In the genomic region with DNA sequence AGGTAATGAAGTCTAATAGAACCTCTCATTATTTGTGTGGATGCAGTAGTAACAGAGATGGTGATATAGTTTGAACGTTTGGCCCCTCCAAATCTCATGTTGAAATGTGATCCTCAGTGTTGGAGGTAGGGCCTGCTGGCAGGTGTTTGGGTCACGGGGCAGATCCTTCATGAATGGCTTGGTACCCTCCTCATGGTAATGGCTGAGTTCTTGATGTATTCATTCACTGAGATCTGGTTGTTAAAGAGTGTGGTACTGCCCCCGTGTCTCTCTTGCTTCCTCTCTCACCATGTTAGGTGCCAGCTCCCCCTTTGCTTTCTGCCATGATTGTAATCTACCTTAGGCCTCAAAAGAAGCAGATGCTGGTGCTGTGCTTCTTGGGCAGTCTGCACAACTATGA, we compare ENCODE assay signal across 10 cellular contexts.
"Had no signal": no experiment of that assay in that cellular context is flagged by ENCODE, and none has a peak within 500 bp of the region (broad histone marks: within the 10 kb centered on the region; RNA-seq: fewer than 3 reads in every experiment).

No MANE protein-coding gene starts in this region.

- H3K36me3 ChIP-seq: HAP-1 had no signal

- H3K27ac ChIP-seq: GM23248, HL-60, KMS-11 had no signal

- ATAC-seq: HCT116, HepG2 had no signal

- H3K4me3 ChIP-seq: GM23248, HAP-1 had no signal

- DNase-seq: GM23248, GOT3, H7, HFFc6, KBM-7 had no signal

- H3K4me1 ChIP-seq: HAP-1 had no signal

- H3K9me3 ChIP-seq: HAP-1 had no signal
